20 cellular contexts compared by ENCODE assay signal in the genomic region with DNA sequence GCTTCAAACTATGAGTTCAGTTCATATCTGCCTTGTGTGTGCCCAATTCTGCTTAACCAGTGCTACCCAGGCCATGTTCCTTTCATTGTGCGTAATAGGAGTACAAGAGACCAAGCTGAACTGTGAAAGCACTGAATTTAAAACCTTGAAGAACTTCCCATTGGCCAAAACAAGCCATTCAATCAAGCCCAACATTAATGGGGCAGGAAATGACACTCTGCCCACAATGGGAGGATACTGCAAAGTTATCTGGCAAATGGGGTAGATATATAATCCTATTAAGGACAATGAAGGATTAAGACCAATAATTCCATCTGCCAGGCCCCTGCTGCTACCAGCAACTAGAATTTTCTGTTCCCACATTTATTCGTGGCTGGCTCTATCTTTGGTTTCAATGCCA.
DNase-seq lines count a peak whose midpoint lies in the region; TF ChIP-seq lines count a peak whose summit lies in the region.
"Had no signal": no experiment of that assay in that cellular context is flagged by ENCODE, and none has a peak within 500 bp of the region (broad histone marks: within the 10 kb centered on the region; RNA-seq: fewer than 3 reads in every experiment).

No MANE protein-coding gene starts in this region.

- H3K18ac ChIP-seq in mesendoderm (ENCODE audit: low read length) = peak overlapping the region; percentile 18

- H3K4me3 ChIP-seq in mesendoderm (ENCODE audit: low read length) = no peak overlapping the region
- H3K4me3 ChIP-seq in sigmoid colon = no peak overlapping the region
- H3K4me3 ChIP-seq: GM12878, GM23338 had no signal

- no peak overlapping the region for H3K4ac ChIP-seq in mesendoderm (ENCODE audit: low read depth, low read length)

- H3K36me3 ChIP-seq in mesendoderm (ENCODE audit: control insufficient read depth, insufficient read depth, low read length) (no peaks in the 10 kb centered on the region), sigmoid colon (no peaks in the 10 kb centered on the region)

- intact Hi-C loops in sigmoid colon (cut with DNase I) = no loop called here

- no peak for TF ChIP-seq POLR2A in sigmoid colon (IDR thresholded peaks at IDR 0.05)

- no peaks in the 10 kb centered on the region for H3K9me3 ChIP-seq in sigmoid colon

- no peak overlapping the region for H4K8ac ChIP-seq in mesendoderm (ENCODE audit: low read depth, low read length)

- no peak overlapping the region for H4K5ac ChIP-seq in mesendoderm (ENCODE audit: low read length)

- H2BK15ac ChIP-seq in mesendoderm (replicated peaks; ENCODE audit: low read depth) = no peak overlapping the region

- DNase-seq in NCI-H524 (lab: John Stamatoyannopoulos, UW) (peak; percentile 1 to 53), NCI-H524 treated with DMSO at 0.1 percent for 48 hours (lab: John Stamatoyannopoulos, UW) (no peak), NCI-H82 treated with DMSO at 0.1 percent for 48 hours (lab: John Stamatoyannopoulos, UW; ENCODE audit: unreplicated experiment) (peak; percentile 69), mesendoderm (peak; percentile 21), NCI-H2227 (lab: John Stamatoyannopoulos, UW; ENCODE audit: unreplicated experiment) (no peak), sigmoid colon (no peak), ACHN (no peak), T-helper 9 cell (no peak)
- DNase-seq: C1 segment of cervical spinal cord; Calu3; CD4-positive, alpha-beta memory T cell; COR-L47; DMS 273 treated with DMSO at 0.1 percent for 48 hours; DMS79; EL; GDM1; H9 had no signal

- no peak overlapping the region for H2BK5ac ChIP-seq in mesendoderm (ENCODE audit: low read length)

- WGBS in mesendoderm (ENCODE audit: extremely low coverage, insufficient coverage, low lambda C conversion rate) = no CpG with 5 or more reads among the region's 2 CpGs
- WGBS in sigmoid colon, 2 donors = 89 to 93% methylated on average over 2 of the region's 2 CpGs

- no peak for TF ChIP-seq CTCF in sigmoid colon (IDR thresholded peaks at IDR 0.05)

- no peak overlapping the region for H2AK5ac ChIP-seq in mesendoderm (ENCODE audit: low read length)

- H3K27me3 ChIP-seq in mesendoderm (ENCODE audit: insufficient read depth, low read length, poor library complexity) = no peaks in the 10 kb centered on the region
- H3K27me3 ChIP-seq in sigmoid colon = no peaks in the 10 kb centered on the region

- H3K4me1 ChIP-seq in mesendoderm (ENCODE audit: control insufficient read depth, low read depth, low read length) = no peaks in the 10 kb centered on the region
- peaks cover 0 to 22% (median 0%) of the 10 kb centered on the region in 4 donors for H3K4me1 ChIP-seq in sigmoid colon

- no peak overlapping the region for H3K4me2 ChIP-seq in mesendoderm (ENCODE audit: low read length)
- H3K4me2 ChIP-seq: GM23338 had no signal

- H3K27ac ChIP-seq in mesendoderm (ENCODE audit: low read depth, low read length) = no peak overlapping the region
- H3K27ac ChIP-seq in sigmoid colon = no peak overlapping the region
- H3K27ac ChIP-seq: 22Rv1 had no signal

- TF ChIP-seq EP300 in sigmoid colon (IDR thresholded peaks at IDR 0.05) = no peak

- H3K56ac ChIP-seq in mesendoderm (ENCODE audit: low read length) = no peak overlapping the region

- no peaks in the 10 kb centered on the region for H3K79me1 ChIP-seq in mesendoderm (ENCODE audit: low read length)

- H2BK120ac ChIP-seq in mesendoderm (ENCODE audit: low read depth, low read length) = no peak overlapping the region

- H3K23ac ChIP-seq in mesendoderm (ENCODE audit: low read length) = no peak overlapping the region

- H3K79me2 ChIP-seq in mesendoderm (ENCODE audit: control insufficient read depth, insufficient read depth, low read length) = no peaks in the 10 kb centered on the region

- in situ Hi-C loops in ACHN (cut with HindIII; ENCODE audit: low pct_ligation_motif_present, low pct_unique_long_range_greater_than_20kb, low sequenced_read_pairs) = no loop called here

- H3K9ac ChIP-seq in mesendoderm (ENCODE audit: low read length) = no peak overlapping the region

Comparison
In these comparisons a context has a peak if more than half of its experiments do, and no peak if none do; other contexts are left out.
1. DNase-seq: peak in NCI-H524 (2 of 2), NCI-H82 treated with DMSO at 0.1 percent for 48 hours (single experiment) and mesendoderm (single experiment); none in NCI-H524 treated with DMSO at 0.1 percent for 48 hours (single experiment), NCI-H2227 (single experiment), sigmoid colon (single experiment), ACHN (single experiment) and T-helper 9 cell (single experiment).